In genomic region chr1:234478152-234478480, GRCh38 we compare ENCODE assay signal across 8 cellular contexts. TPM values are rescaled to one million over a fixed set of nuclear protein-coding genes. Genes with fewer than 3 reads are reported as not detected.
DNase-seq lines count a peak whose midpoint lies in the region; ATAC-seq and TF ChIP-seq lines count a peak whose summit lies in the region.

No MANE protein-coding gene starts in this region.

- no peak overlapping the region for H2AK5ac ChIP-seq in mesendoderm (ENCODE audit: low read length)

- peak; percentile 22 for DNase-seq in NCI-H1694 treated with DMSO at 0.1 percent for 48 hours (lab: John Stamatoyannopoulos, UW)
- DNase-seq in NCI-H1694 (lab: John Stamatoyannopoulos, UW) = no peak
- DNase-seq in NCI-H1436 (lab: John Stamatoyannopoulos, UW) = peak; percentile 68
- peak; percentile 52 for DNase-seq in activated CD4-positive, alpha-beta T cell treated with anti-CD3 and anti-CD28 coated beads for 1 hour
- no peak for DNase-seq in coronary artery (ENCODE audit: low spot score)
- DNase-seq in mesendoderm = peak; percentile 55
- peak; percentile 54 to 57 for DNase-seq in stimulated activated CD8-positive, alpha-beta memory T cell treated with anti-CD3 and anti-CD28 coated beads, Interleukin-15, amount 100 ng/mL, for 4 hours (ENCODE audit: low read depth in 2 of 2)

- no peak overlapping the region for H4K5ac ChIP-seq in mesendoderm (ENCODE audit: low read length)

- peaks cover 1% of the 10 kb centered on the region for H3K79me1 ChIP-seq in mesendoderm (ENCODE audit: low read length)

- H3K4me1 ChIP-seq in mesendoderm (ENCODE audit: control insufficient read depth, low read depth, low read length) = peaks cover 2% of the 10 kb centered on the region

- peak overlapping the region; percentile 95 for H3K23ac ChIP-seq in mesendoderm (ENCODE audit: low read length)

- H3K4me3 ChIP-seq in coronary artery (peak overlapping the region; percentile 96), mesendoderm (ENCODE audit: low read length) (peak overlapping the region; percentile 61)

- H3K56ac ChIP-seq in mesendoderm (ENCODE audit: low read length) = peak overlapping the region; percentile 88

- TF ChIP-seq CTCF in coronary artery (IDR thresholded peaks at IDR 0.05) = no peak

- H4K8ac ChIP-seq in mesendoderm (ENCODE audit: low read depth, low read length) = no peak overlapping the region

- peak overlapping the region; percentile 78 for H2BK120ac ChIP-seq in mesendoderm (ENCODE audit: low read depth, low read length)

- H3K27ac ChIP-seq in coronary artery = peak overlapping the region; percentile 80 to 93
- H3K27ac ChIP-seq in mesendoderm (ENCODE audit: low read depth, low read length) = peak overlapping the region; percentile 61

- no peak overlapping the region for H2BK5ac ChIP-seq in mesendoderm (ENCODE audit: low read length)

- peak overlapping the region; percentile 91 for H3K4ac ChIP-seq in mesendoderm (ENCODE audit: low read depth, low read length)

- peak overlapping the region; percentile 81 for H3K18ac ChIP-seq in mesendoderm (ENCODE audit: low read length)

- peak overlapping the region; percentile 70 for H3K9ac ChIP-seq in mesendoderm (ENCODE audit: low read length)

- peak; percentile 63 for ATAC-seq in HG02759 (IDR thresholded peaks at IDR 0.05; ENCODE audit: unreplicated experiment)

- no peaks in the 10 kb centered on the region for H3K36me3 ChIP-seq in mesendoderm (ENCODE audit: control insufficient read depth, insufficient read depth, low read length)

- no peaks in the 10 kb centered on the region for H3K79me2 ChIP-seq in mesendoderm (ENCODE audit: control insufficient read depth, insufficient read depth, low read length)

- H3K27me3 ChIP-seq in mesendoderm (ENCODE audit: insufficient read depth, low read length, poor library complexity) = no peaks in the 10 kb centered on the region

- no CpG with 5 or more reads among the region's 43 CpGs for WGBS in mesendoderm (ENCODE audit: extremely low coverage, insufficient coverage, low lambda C conversion rate)

- H3K4me2 ChIP-seq in mesendoderm (ENCODE audit: low read length) = peak overlapping the region; percentile 91

- no peak overlapping the region for H2BK15ac ChIP-seq in mesendoderm (replicated peaks; ENCODE audit: low read depth)

RNA-seq across cellular contexts. Expression of gene TARBP1, which starts 0.9 kb away (rescaled TPM):
- 10.7 TPM for polyA plus RNA-seq in mesendoderm (2013, experiment 1 of 2)
- 11.7 TPM for polyA plus RNA-seq in mesendoderm (2013, experiment 2 of 2)

Comparison
In these comparisons a context has a peak if more than half of its experiments do, and no peak if none do; other contexts are left out.
1. DNase-seq: peak in NCI-H1694 treated with DMSO at 0.1 percent for 48 hours (single experiment), NCI-H1436 (single experiment), activated CD4-positive, alpha-beta T cell treated with anti-CD3 and anti-CD28 coated beads for 1 hour (single experiment), mesendoderm (single experiment) and stimulated activated CD8-positive, alpha-beta memory T cell treated with anti-CD3 and anti-CD28 coated beads, Interleukin-15, amount 100 ng/mL, for 4 hours (2 of 2); none in NCI-H1694 (single experiment) and coronary artery (single experiment).